ENCODE assay signal across 8 cellular contexts in genomic region chr14:23321572-23322547, GRCh38. TPM values are rescaled to one million over a fixed set of nuclear protein-coding genes. Genes with fewer than 3 reads are reported as not detected.
DNase-seq lines count a peak whose midpoint lies in the region; ATAC-seq and TF ChIP-seq lines count a peak whose summit lies in the region.

No MANE protein-coding gene starts in this region.

- H3K4me2 ChIP-seq in neural cell (ENCODE audit: low read length), result peak overlapping the region; percentile 85

- H3K27me3 ChIP-seq in neural cell (ENCODE audit: insufficient read depth, low read depth, low read length), result no peaks in the 10 kb centered on the region

- H3F3A ChIP-seq in neural cell (ENCODE audit: insufficient read depth, low read length, poor library complexity, severe bottlenecking), result peaks cover 10% of the 10 kb centered on the region

- H3K36me3 ChIP-seq in neural cell (ENCODE audit: insufficient read depth, low read length), result no peaks in the 10 kb centered on the region

- H2AFZ ChIP-seq in neural cell (ENCODE audit: low read depth, low read length), result peak overlapping the region; percentile 40

- H3K4me3 ChIP-seq in neural cell (ENCODE audit: low read length), result peak overlapping the region; percentile 76

- peaks cover 32% of the 10 kb centered on the region for H3K4me1 Mint-ChIP-seq in activated T-cell treated with anti-CD3 and anti-CD28 coated beads, Interleukin-2, amount 50 U/mL, for 24 hours (ENCODE audit: low read depth)
- H3K4me1 Mint-ChIP-seq in type B pancreatic cell (ENCODE audit: unreplicated experiment), result peaks cover 11% of the 10 kb centered on the region

- H3K9me3 Mint-ChIP-seq in activated T-cell treated with anti-CD3 and anti-CD28 coated beads, Interleukin-2, amount 50 U/mL, for 24 hours, result no peaks in the 10 kb centered on the region
- no peaks in the 10 kb centered on the region for H3K9me3 Mint-ChIP-seq in type B pancreatic cell

- H3K79me2 ChIP-seq in neural cell (replicated peaks; ENCODE audit: insufficient read depth, low read length), result peaks cover 23% of the 10 kb centered on the region

- H3K27ac ChIP-seq in neural cell (ENCODE audit: low read length), result peak overlapping the region; percentile 98

- peak overlapping the region; percentile 99 for H3K9ac ChIP-seq in neural cell (ENCODE audit: low read length)

- TF ChIP-seq CTCF in neural cell (IDR thresholded peaks at IDR 0.05; ENCODE audit: poor library complexity, severe bottlenecking), result peak; percentile 26
- TF ChIP-seq CTCF in type B pancreatic cell (conservative IDR thresholded peaks at IDR 0.05), result no peak

- peaks cover 57% of the 10 kb centered on the region for H3K36me3 Mint-ChIP-seq in activated T-cell treated with anti-CD3 and anti-CD28 coated beads, Interleukin-2, amount 50 U/mL, for 24 hours (ENCODE audit: low read depth)
- H3K36me3 Mint-ChIP-seq in type B pancreatic cell, result peaks cover 34% of the 10 kb centered on the region

- no peaks in the 10 kb centered on the region for H3K9me2 ChIP-seq in neural cell (ENCODE audit: insufficient read depth, low read length)

- DNase-seq in NCI-H82 (lab: John Stamatoyannopoulos, UW) (peak; percentile 90), fibroblast of peridontal ligament (ENCODE audit: extremely low read depth) (peak; percentile 46), type B pancreatic cell (ENCODE audit: extremely low spot score, unreplicated experiment) (no peak), GDM1 (lab: John Stamatoyannopoulos, UW) (no peak)
- DNase-seq in activated T-cell treated with anti-CD3 and anti-CD28 coated beads, Interleukin-2, amount 50 U/mL, for 24 hours, result peak; percentile 73

- H4K20me1 ChIP-seq in neural cell (ENCODE audit: insufficient read depth), result no peaks in the 10 kb centered on the region

- no peak for TF ChIP-seq RAD21 in neural cell (conservative IDR thresholded peaks at IDR 0.05)

- no peaks in the 10 kb centered on the region for H3K27me3 Mint-ChIP-seq in activated T-cell treated with anti-CD3 and anti-CD28 coated beads, Interleukin-2, amount 50 U/mL, for 24 hours
- H3K27me3 Mint-ChIP-seq in type B pancreatic cell, result no peaks in the 10 kb centered on the region

- ATAC-seq in GM18498 (IDR thresholded peaks at IDR 0.05; ENCODE audit: unreplicated experiment) (peak; percentile 15), HG02763 (IDR thresholded peaks at IDR 0.05; ENCODE audit: unreplicated experiment) (peak; percentile 7)

- H3K4me3 Mint-ChIP-seq in activated T-cell treated with anti-CD3 and anti-CD28 coated beads, Interleukin-2, amount 50 U/mL, for 24 hours, result peak overlapping the region; percentile 94
- peak overlapping the region; percentile 98 for H3K4me3 Mint-ChIP-seq in type B pancreatic cell

- no peak for TF ChIP-seq EP300 in neural cell (conservative IDR thresholded peaks at IDR 0.05; ENCODE audit: poor library complexity, severe bottlenecking)

- H3K27ac Mint-ChIP-seq in activated T-cell treated with anti-CD3 and anti-CD28 coated beads, Interleukin-2, amount 50 U/mL, for 24 hours, result peak overlapping the region; percentile 96
- H3K27ac Mint-ChIP-seq in type B pancreatic cell, result peak overlapping the region; percentile 98

- H3K9me3 ChIP-seq in neural cell (ENCODE audit: low read length), result no peaks in the 10 kb centered on the region

TF ChIP-seq in neural cell, 6 proteins besides CTCF, POLR2A, EP300 and RAD21:
- peak; percentile 34 for TF ChIP-seq REST (IDR thresholded peaks at IDR 0.05; ENCODE audit: borderline replicate concordance)
- TF ChIP-seq SMC3 (conservative IDR thresholded peaks at IDR 0.05; ENCODE audit: poor library complexity), result peak; percentile 37
- peak; percentile 58 for TF ChIP-seq TAF1 (IDR thresholded peaks at IDR 0.05; ENCODE audit: low read depth)
- peak; percentile 46 for TF ChIP-seq MXI1 (conservative IDR thresholded peaks at IDR 0.05; ENCODE audit: poor library complexity, severe bottlenecking)
- TF ChIP-seq EZH2 (IDR thresholded peaks at IDR 0.05; ENCODE audit: borderline replicate concordance, insufficient read depth, low read length, poor library complexity, severe bottlenecking), result no peak
- TF ChIP-seq POLR2AphosphoS5 (IDR thresholded peaks at IDR 0.05), result peak; percentile 54
TF ChIP-seq in neural cell: peak in this region for 5.

RNA-seq across cellular contexts. Expression of gene PABPN1, which starts 0.6 kb away (rescaled TPM):
- 431 and 532 TPM in 2 replicates for polyA plus RNA-seq in neural cell
- 80.8 and 103 TPM in 2 replicates for polyA minus RNA-seq in neural cell
- 202 and 337 TPM in 2 replicates for total RNA-seq in type B pancreatic cell (ENCODE audit: low replicate concordance)

RNA-seq across cellular contexts. Expression of gene BCL2L2, which starts 15.2 kb away (rescaled TPM):
- polyA plus RNA-seq in neural cell, result 35.8 and 50.8 TPM in 2 replicates
- 16.8 and 24.8 TPM in 2 replicates for polyA minus RNA-seq in neural cell
- 21.0 and 22.5 TPM in 2 replicates for total RNA-seq in type B pancreatic cell (ENCODE audit: low replicate concordance)

RNA-seq across cellular contexts. Expression of gene PPP1R3E, which starts 19.2 kb away (rescaled TPM):
- polyA plus RNA-seq in neural cell, result 16.1 and 17.2 TPM in 2 replicates
- 11.7 and 13.9 TPM in 2 replicates for polyA minus RNA-seq in neural cell
- total RNA-seq in type B pancreatic cell (ENCODE audit: low replicate concordance), result 10.1 and 16.7 TPM in 2 replicates

RNA-seq across cellular contexts. Expression of gene SLC22A17, which starts 30.8 kb away (rescaled TPM):
- polyA plus RNA-seq in neural cell, result 182 and 201 TPM in 2 replicates
- 136 and 168 TPM in 2 replicates for polyA minus RNA-seq in neural cell
- 16.8 and 52.5 TPM in 2 replicates for total RNA-seq in type B pancreatic cell (ENCODE audit: low replicate concordance)

RNA-seq across cellular contexts. Expression of gene HOMEZ, which starts 35.9 kb away (rescaled TPM):
- polyA plus RNA-seq in neural cell, result 4.4 and 6.6 TPM in 2 replicates
- 9.0 and 9.4 TPM in 2 replicates for polyA minus RNA-seq in neural cell
- 15.9 and 19.5 TPM in 2 replicates for total RNA-seq in type B pancreatic cell (ENCODE audit: low replicate concordance)

Comparison
In these comparisons a context has a peak if more than half of its experiments do, and no peak if none do; other contexts are left out.
1. DNase-seq: peak in NCI-H82 (single experiment), activated T-cell treated with anti-CD3 and anti-CD28 coated beads, Interleukin-2, amount 50 U/mL, for 24 hours (single experiment) and fibroblast of peridontal ligament (single experiment); none in type B pancreatic cell (single experiment) and GDM1 (single experiment).